In the genomic region with DNA sequence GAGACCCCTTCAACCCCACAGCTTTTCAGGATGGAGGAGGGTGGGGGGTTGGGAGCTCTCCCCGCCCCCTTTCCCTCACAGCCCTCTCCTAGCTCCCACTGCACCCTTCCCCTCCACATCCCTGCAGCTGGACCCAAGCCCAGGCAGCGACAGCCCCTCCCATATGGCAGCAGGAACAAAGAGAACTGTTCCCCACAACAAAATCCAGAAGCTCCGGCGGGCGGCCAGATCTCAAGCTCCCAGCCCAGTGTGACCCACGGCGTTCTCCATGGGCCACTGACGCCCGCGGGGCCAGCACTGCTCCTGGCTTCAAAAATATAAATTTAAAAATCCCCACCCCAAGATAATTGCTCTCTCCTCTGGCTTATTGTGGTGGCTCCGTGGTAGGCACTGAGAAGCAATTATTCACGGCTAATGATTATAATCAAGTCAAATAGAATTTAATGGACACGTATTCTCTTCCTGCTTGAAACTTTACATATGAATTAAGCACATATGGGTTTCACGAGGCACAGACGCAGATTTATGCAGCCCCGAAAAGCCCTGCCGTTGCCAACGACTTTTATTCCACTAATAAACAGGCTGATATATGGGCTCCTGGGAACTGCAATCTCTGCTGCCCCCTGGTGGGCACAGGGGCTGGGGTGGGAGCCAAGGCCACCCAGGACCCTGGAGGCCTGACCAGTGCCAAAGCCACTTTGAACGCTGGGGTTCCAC, we compare ENCODE assay signal across 8 cellular contexts. TPM values are rescaled to one million over a fixed set of nuclear protein-coding genes. Genes with fewer than 3 reads are reported as not detected.
DNase-seq lines count a peak whose midpoint lies in the region; ATAC-seq and TF ChIP-seq lines count a peak whose summit lies in the region.

No MANE protein-coding gene starts in this region.

- no peak overlapping the region for H3K27ac ChIP-seq in muscle layer of duodenum (ENCODE audit: low read length)

- ATAC-seq in GM18861 (IDR thresholded peaks at IDR 0.05; ENCODE audit: unreplicated experiment), result no peak

- DNase-seq in BE2C (peak; percentile 82), HFF-Myc (ENCODE audit: extremely low read depth, low read depth) (peak; percentile 83), NOMO-1 treated with DMSO at 0.1 percent for 48 hours (lab: John Stamatoyannopoulos, UW; ENCODE audit: unreplicated experiment) (peak; percentile 32), activated T-cell treated with anti-CD3 and anti-CD28 coated beads for 24 hours (ENCODE audit: low read depth) (peak; percentile 56), epithelial cell of esophagus (ENCODE audit: low read depth) (peak; percentile 66)
- peak; percentile 66 for DNase-seq in stimulated activated CD8-positive, alpha-beta memory T cell treated with anti-CD3 and anti-CD28 coated beads, Interleukin-4, amount 100 ng/mL, for 24 hours (ENCODE audit: low read depth)

- TF ChIP-seq CTCF in BE2C (IDR thresholded peaks at IDR 0.05; ENCODE audit: low read depth, low read length) (peak; percentile 78), HFF-Myc (IDR thresholded peaks at IDR 0.05; ENCODE audit: low read depth, low read length, missing control alignments) (peak; percentile 99), epithelial cell of esophagus (IDR thresholded peaks at IDR 0.05; ENCODE audit: insufficient read depth, low read depth, low read length, missing control alignments) (peak; percentile 92)

- peaks cover 5% of the 10 kb centered on the region; the same call in 1 of the 2 replicates for H3K4me1 ChIP-seq in BE2C
- H3K4me1 ChIP-seq in muscle layer of duodenum (ENCODE audit: control insufficient read depth in 1 of 2, insufficient read depth in 2 of 2, low read length in 2 of 2), result peaks cover 0 to 16% of the 10 kb centered on the region in 2 donors

- no peaks in the 10 kb centered on the region for H3K9me3 ChIP-seq in BE2C
- no peaks in the 10 kb centered on the region for H3K9me3 ChIP-seq in muscle layer of duodenum (ENCODE audit: control insufficient read depth in 1 of 2, low read length in 2 of 2)

- no peaks in the 10 kb centered on the region for H3K27me3 ChIP-seq in BE2C
- H3K27me3 ChIP-seq in muscle layer of duodenum (ENCODE audit: low read depth, low read length), result no peaks in the 10 kb centered on the region

- H3K4me3 ChIP-seq in BE2C (ENCODE audit: low read depth, low read length), result peak overlapping the region; percentile 32; the same call in 1 of the 2 replicates
- H3K4me3 ChIP-seq in HFF-Myc (replicated peaks; ENCODE audit: low read depth, low read length), result no peak overlapping the region
- H3K4me3 ChIP-seq in epithelial cell of esophagus (ENCODE audit: low read length), result no peak overlapping the region
- peak overlapping the region; percentile 45 to 49 for H3K4me3 ChIP-seq in muscle layer of duodenum (ENCODE audit: low read depth in 1 of 2, low read length in 2 of 2)

- no peaks in the 10 kb centered on the region; the same call in 1 of the 2 replicates for H3K36me3 ChIP-seq in BE2C
- H3K36me3 ChIP-seq in muscle layer of duodenum (ENCODE audit: control insufficient read depth in 1 of 2, insufficient read depth in 2 of 2, low read length in 2 of 2), result no peaks in the 10 kb centered on the region

RNA-seq across cellular contexts. Expression of gene MACROD1, which starts 17.6 kb away (rescaled TPM):
- polyA plus RNA-seq in BE2C (2012; ENCODE audit: insufficient read depth, insufficient read length, low read depth), result 24.5 TPM

RNA-seq across cellular contexts. Expression of gene STIP1, which starts 37.6 kb away (rescaled TPM):
- polyA plus RNA-seq in BE2C (2012; ENCODE audit: insufficient read depth, insufficient read length, low read depth), result 313 TPM

RNA-seq across cellular contexts. Expression of gene FERMT3, which starts 58.2 kb away (rescaled TPM):
- 9.3 TPM for polyA plus RNA-seq in BE2C (2012; ENCODE audit: insufficient read depth, insufficient read length, low read depth)

Comparison
In these comparisons a context has a peak if more than half of its experiments do, and no peak if none do; other contexts are left out.
1. DNase-seq: peak in every context shown above with its lines; median percentile 83 in HFF-Myc; 82 in BE2C; 66 in epithelial cell of esophagus; 66 in stimulated activated CD8-positive, alpha-beta memory T cell treated with anti-CD3 and anti-CD28 coated beads, Interleukin-4, amount 100 ng/mL, for 24 hours; 56 in activated T-cell treated with anti-CD3 and anti-CD28 coated beads for 24 hours; 32 in NOMO-1 treated with DMSO at 0.1 percent for 48 hours.
2. H3K4me3 ChIP-seq: peak in BE2C (single experiment) and muscle layer of duodenum (2 of 2); none in HFF-Myc (single experiment) and epithelial cell of esophagus (single experiment).
3. Peak in every context shown above with its lines, with median percentiles within 50 percentile points of each other: CTCF ChIP-seq.